23 cellular contexts compared by ENCODE assay signal in genomic region chr3:163521261-163521660, GRCh38.
"Had no signal": no experiment of that assay in that cellular context is flagged by ENCODE, and none has a peak within 500 bp of the region (broad histone marks: within the 10 kb centered on the region; RNA-seq: fewer than 3 reads in every experiment).

No MANE protein-coding gene starts in this region.

- FAIRE-seq: HTR-8/SVneo had no signal

- H3K9ac ChIP-seq: KMS-11 had no signal

- H3K9me3 ChIP-seq: Peyer's patch had no signal

- ATAC-seq: PC-3, SK-N-SH treated with all-trans-retinoic acid at 6 μM for 48 hours had no signal

- H3K27me3 ChIP-seq: Peyer's patch had no signal

- H3K4me2 ChIP-seq: KMS-11 had no signal

- H3K4me1 ChIP-seq: Peyer's patch had no signal

- H3K27ac ChIP-seq: HL-60, KMS-11, Peyer's patch had no signal

- H3K4me3 ChIP-seq: Peyer's patch had no signal

- DNase-seq: Kasumi-1, MM.1S, NCI-H1092 treated with DMSO at 0.1 percent for 48 hours, NCI-H1436, NCI-H187, NCI-H2029, NCI-H2081 treated with DMSO at 0.1 percent for 48 hours, NCI-H2171, NCI-H226, NCI-H446, NCI-H510A, NCI-H524 treated with DMSO at 0.1 percent for 48 hours, NCI-H69, NCI-H774, PC-3, Peyer's patch, RPMI8226, SHP77, T-helper 2 cell had no signal

- H3K36me3 ChIP-seq: Peyer's patch had no signal
